Comparison of ENCODE assay signal across 1 cellular context in the genomic region with DNA sequence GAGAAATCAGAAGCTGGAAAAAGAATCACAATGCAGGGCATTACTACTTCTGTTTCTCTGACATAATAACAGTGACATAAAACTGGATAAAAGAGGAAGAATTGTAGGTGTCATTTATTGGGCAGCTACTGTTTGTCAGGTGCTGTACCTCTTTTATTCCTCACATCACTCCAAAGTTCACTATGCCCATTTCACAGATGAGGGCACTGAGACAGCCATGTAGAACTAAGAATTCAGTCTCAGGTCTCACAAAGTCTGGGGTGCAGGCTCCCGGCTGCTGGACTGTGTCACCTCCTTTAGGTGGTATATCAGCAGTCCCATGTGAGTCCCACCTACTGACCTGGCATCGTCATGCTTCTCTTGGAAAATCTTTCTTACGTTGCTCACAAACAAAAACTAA.
TF ChIP-seq lines count a peak whose summit lies in the region.

No MANE protein-coding gene starts in this region.

TF ChIP-seq in endothelial cell of umbilical vein, 7 proteins besides CTCF, POLR2A, EP300 and RAD21:
- TF ChIP-seq EZH2 (IDR thresholded peaks at IDR 0.05; ENCODE audit: borderline replicate concordance, low read depth, low read length, severe bottlenecking) (no peak), MAX (IDR thresholded peaks at IDR 0.05; ENCODE audit: insufficient read depth, insufficient read length) (no peak), MYC (IDR thresholded peaks at IDR 0.05; ENCODE audit: low read depth, low read length) (no peak), JUN (IDR thresholded peaks at IDR 0.05; ENCODE audit: borderline replicate concordance, insufficient read depth, insufficient read length, low read depth) (no peak), POLR2AphosphoS5 (IDR thresholded peaks at IDR 0.05; ENCODE audit: insufficient read depth, low read depth, low read length) (no peak), GATA2 (IDR thresholded peaks at IDR 0.05; ENCODE audit: insufficient read depth, insufficient read length, low read depth, low read length) (no peak), FOS (IDR thresholded peaks at IDR 0.05; ENCODE audit: borderline replicate concordance, insufficient read depth, low read length) (no peak)
